ENCODE assay signal across 7 cellular contexts in the genomic region with DNA sequence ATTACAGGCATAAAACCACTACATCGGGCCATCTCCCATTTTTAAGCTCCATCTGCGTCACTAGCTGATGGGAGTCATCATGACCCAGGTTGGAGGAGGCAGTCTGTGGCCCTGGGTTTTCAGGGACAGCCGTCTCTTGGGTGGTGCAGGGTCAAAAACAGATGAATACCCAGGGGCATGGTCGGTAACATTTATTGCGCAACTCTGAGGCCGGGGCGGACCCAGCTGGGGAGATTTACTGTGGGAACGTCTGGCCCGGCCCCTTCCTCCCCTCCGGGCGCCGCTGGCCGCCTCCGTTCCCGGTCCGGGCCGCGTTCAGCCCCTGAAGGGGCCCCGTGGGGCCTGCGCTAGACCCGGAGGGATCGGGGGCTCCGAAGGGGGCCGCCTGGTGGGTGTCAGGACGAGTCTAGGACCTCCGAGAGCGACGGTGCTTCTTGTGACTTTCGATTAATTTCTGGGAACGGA. TPM values are rescaled to one million over a fixed set of nuclear protein-coding genes. Genes with fewer than 3 reads are reported as not detected.
DNase-seq lines count a peak whose midpoint lies in the region; ATAC-seq, FAIRE-seq and TF ChIP-seq lines count a peak whose summit lies in the region.
"Had no signal": no experiment of that assay in that cellular context is flagged by ENCODE, and none has a peak within 500 bp of the region (broad histone marks: within the 10 kb centered on the region; RNA-seq: fewer than 3 reads in every experiment).

No MANE protein-coding gene starts in this region.

- no peak overlapping the region for H3K9ac ChIP-seq in HepG2 (ENCODE audit: insufficient read depth, low read depth, low read length)

- peak overlapping the region; percentile 45 for H3K4me3 ChIP-seq in BE2C (ENCODE audit: low read depth, low read length)
- H3K4me3 ChIP-seq in HepG2 (replicated peaks in 1 of 3; ENCODE audit: insufficient read depth in 1 of 3, low read depth in 2 of 3, low read length in 3 of 3): peak overlapping the region; percentile 23 to 69 (median 45); a peak in 4 of 6 replicates
- H3K4me3 ChIP-seq: lung had no signal

- TF ChIP-seq CTCF in BE2C (IDR thresholded peaks at IDR 0.05; ENCODE audit: low read depth, low read length): no peak
- no peak for TF ChIP-seq CTCF in HepG2 (CRISPR knock-in tag; IDR thresholded peaks at IDR 0.05)

- peak overlapping the region; percentile 79 for H3K4me2 ChIP-seq in HepG2 (ENCODE audit: low read depth, low read length)

- ATAC-seq in T-helper 17 cell (no peak), HepG2 (no peak)

- H3K4me1 ChIP-seq in BE2C: no peaks in the 10 kb centered on the region
- peaks cover 51% of the 10 kb centered on the region for H3K4me1 ChIP-seq in HepG2 (ENCODE audit: insufficient read depth, low read length)

- intact Hi-C loops in HepG2 (cut with micrococcal nuclease; ENCODE audit: unreplicated experiment): loop anchor here (5.0 kb wide), 1 partner anchor 38 kb away; a partner anchor contains a TSS

- no peaks in the 10 kb centered on the region for H3K79me2 ChIP-seq in HepG2 (ENCODE audit: insufficient read depth, low read length)

- POLR2A ChIA-PET in HepG2 (lab: Yijun Ruan, JAX): interaction anchor here (0.8 to 3.1 kb wide), 4 partner anchors 15 to 46 kb away, joined by 6 to 15 read pairs (median 8); a partner anchor contains a TSS

- no peak for FAIRE-seq in HepG2 (lab: Jason Lieb, UNC)

- CTCF ChIA-PET in HepG2 (lab: Yijun Ruan, JAX; ENCODE audit: low intra/inter-chr PET ratio, low total read pairs): no interaction called here

- H3K36me3 ChIP-seq in BE2C (no peaks in the 10 kb centered on the region), HepG2 (replicated peaks in 1 of 2; ENCODE audit: control insufficient read depth in 1 of 2, insufficient read depth in 2 of 2, low read length in 2 of 2) (no peaks in the 10 kb centered on the region)

- H3K9me3 ChIP-seq in BE2C (no peaks in the 10 kb centered on the region), T-helper 17 cell (ENCODE audit: control insufficient read depth, low read length, poor library complexity, severe bottlenecking) (no peaks in the 10 kb centered on the region), HepG2 (ENCODE audit: low read length) (no peaks in the 10 kb centered on the region)

- H3K4me1 Mint-ChIP-seq in T-helper 17 cell: peaks cover 37% of the 10 kb centered on the region

- WGBS in HepG2 (ENCODE audit: low lambda C conversion rate): 4% methylated on average over 11 of the region's 30 CpGs

- H4K20me1 ChIP-seq in HepG2 (ENCODE audit: insufficient read depth, low read length): no peaks in the 10 kb centered on the region

- no peak overlapping the region for H3K27ac ChIP-seq in HepG2 (ENCODE audit: extremely low read length, insufficient read depth, low read length)

- H3K27me3 ChIP-seq in BE2C: peaks cover 61% of the 10 kb centered on the region
- peaks cover 3 to 35% of the 10 kb centered on the region in 2 experiments; a peak in 4 of 5 replicates for H3K27me3 ChIP-seq in HepG2 (ENCODE audit: control insufficient read depth in 1 of 2, insufficient read depth in 2 of 2, low read length in 2 of 2)

- no peak for TF ChIP-seq EP300 in HepG2 (IDR thresholded peaks at IDR 0.05; ENCODE audit: low read depth in 2 of 2, low read length in 2 of 2)
- TF ChIP-seq EP300 in HepG2 (CRISPR knock-in tag; IDR thresholded peaks at IDR 0.05; ENCODE audit: borderline replicate concordance): no peak

- BruUV-seq in HepG2 (replicated peaks; lab: Mats Ljungman, UMichigan): no TSS peak

- H3K27ac Mint-ChIP-seq in T-helper 17 cell: no peak overlapping the region

- TF ChIP-seq POLR2A in HepG2 (IDR thresholded peaks at IDR 0.05; ENCODE audit: insufficient read depth in 1 of 2, low read depth in 2 of 2, low read length in 2 of 2): no peak

- peaks cover 64% of the 10 kb centered on the region for H3K27me3 Mint-ChIP-seq in T-helper 17 cell

- peak overlapping the region; percentile 90 for H3K4me3 Mint-ChIP-seq in T-helper 17 cell

- H2AFZ ChIP-seq in HepG2 (ENCODE audit: low read length): no peak overlapping the region

- no peak for DNase-seq in BE2C
- no peak for DNase-seq in T-helper 17 cell
- DNase-seq in HepG2 (ENCODE audit: low spot score): no peak
- DNase-seq in cerebellar cortex (ENCODE audit: low spot score): no peak
- no peak for DNase-seq in NCI-H748 (lab: John Stamatoyannopoulos, UW; ENCODE audit: unreplicated experiment)
- DNase-seq in NCI-H2029 treated with DMSO at 0.1 percent for 48 hours (lab: John Stamatoyannopoulos, UW): no peak

- H3K36me3 Mint-ChIP-seq in T-helper 17 cell (ENCODE audit: low read depth): peaks cover 2% of the 10 kb centered on the region

- in situ Hi-C loops in HepG2 (cut with HindIII; ENCODE audit: extremely low pct_ligation_motif_present, low pct_unique_long_range_greater_than_20kb): loop anchor here (5.0 kb wide), 1 partner anchor 38 kb away; a partner anchor contains a TSS

- TF ChIP-seq RAD21 in HepG2 (CRISPR knock-in tag; IDR thresholded peaks at IDR 0.05): no peak

RNA-seq across cellular contexts. Expression of a gene that starts 1.3 kb away (rescaled TPM):
- polyA plus RNA-seq in BE2C (2012; ENCODE audit: insufficient read depth, insufficient read length, low read depth): not detected
- not detected for total RNA-seq in T-helper 17 cell
- 1.2 and 4.2 TPM in 2 replicates for total RNA-seq in HepG2 (2016; rRNA removed; fragmentation: Illumina TruSeq; extraction: Trizol)
- 2.5 and 4.2 TPM in 2 replicates for total RNA-seq in HepG2 (2016; cell fraction: cytosol; rRNA removed; fragmentation: Illumina TruSeq; extraction: Trizol; ENCODE audit: low read depth)
- 0.24 and 4.3 TPM in 2 replicates for total RNA-seq in HepG2 (2016; cell fraction: insoluble cytoplasmic fraction; rRNA removed; fragmentation: Illumina TruSeq; extraction: Trizol)
- 0.80 and 2.7 TPM in 2 replicates for total RNA-seq in HepG2 (2016; cell fraction: membrane; rRNA removed; fragmentation: Illumina TruSeq; extraction: Trizol)
- total RNA-seq in HepG2 (2016; cell fraction: nucleus; rRNA removed; fragmentation: Illumina TruSeq; extraction: Trizol): 5.7 and 8.1 TPM in 2 replicates
- polyA plus RNA-seq in HepG2 (2011; rRNA removed): 7.6 and 8.4 TPM in 2 replicates
- 0.79 and 1.9 TPM in 2 replicates for polyA plus RNA-seq in HepG2 (2011; cell fraction: cytosol; rRNA removed)
- polyA plus RNA-seq in HepG2 (2011; cell fraction: nucleus; rRNA removed): 95.2 and 108 TPM in 2 replicates
- 9.4 TPM in 2 replicates for polyA plus RNA-seq in HepG2 (2012)
- 0.75 and 0.92 TPM in 2 replicates for polyA plus RNA-seq in HepG2 (2016; cell fraction: cytosol; fragmentation: Illumina TruSeq; extraction: Trizol; ENCODE audit: low read depth)
- 1.5 and 2.8 TPM in 2 replicates for polyA plus RNA-seq in HepG2 (2016; cell fraction: insoluble cytoplasmic fraction; fragmentation: Illumina TruSeq; extraction: Trizol; ENCODE audit: low read depth)
- polyA plus RNA-seq in HepG2 (2016; cell fraction: membrane; fragmentation: Illumina TruSeq; extraction: Trizol; ENCODE audit: low read depth): 0.85 and 1.4 TPM in 2 replicates
- 38.5 and 40.9 TPM in 2 replicates for polyA plus RNA-seq in HepG2 (2016; cell fraction: nucleus; fragmentation: Illumina TruSeq; extraction: Trizol; ENCODE audit: insufficient read depth, low read depth)
- polyA minus RNA-seq in HepG2 (2011; rRNA and poly(A)+ RNA removed; ENCODE audit: low replicate concordance): 7.1 and 16.7 TPM in 2 replicates
- polyA minus RNA-seq in HepG2 (2011; cell fraction: cytosol; rRNA and poly(A)+ RNA removed): 3.9 and 4.1 TPM in 2 replicates
- polyA minus RNA-seq in HepG2 (2011; cell fraction: nucleus; rRNA and poly(A)+ RNA removed): 14.0 and 15.7 TPM in 2 replicates

RNA-seq across cellular contexts. Expression of a gene that starts 14.5 kb away (rescaled TPM):
- 2.0 TPM for polyA plus RNA-seq in BE2C (2012; ENCODE audit: insufficient read depth, insufficient read length, low read depth)
- total RNA-seq in T-helper 17 cell: not detected
- 0.04 TPM in 1 of 2 replicates, not detected in the other for total RNA-seq in HepG2 (2016; rRNA removed; fragmentation: Illumina TruSeq; extraction: Trizol)
- total RNA-seq in HepG2 (2016; cell fraction: cytosol; rRNA removed; fragmentation: Illumina TruSeq; extraction: Trizol; ENCODE audit: low read depth): not detected in 2 replicates
- 0.19 TPM in 1 of 2 replicates, not detected in the other for total RNA-seq in HepG2 (2016; cell fraction: insoluble cytoplasmic fraction; rRNA removed; fragmentation: Illumina TruSeq; extraction: Trizol)
- 0.38 TPM in 1 of 2 replicates, not detected in the other for total RNA-seq in HepG2 (2016; cell fraction: membrane; rRNA removed; fragmentation: Illumina TruSeq; extraction: Trizol)
- 0.19 and 0.34 TPM in 2 replicates for total RNA-seq in HepG2 (2016; cell fraction: nucleus; rRNA removed; fragmentation: Illumina TruSeq; extraction: Trizol)
- 0.08 and 0.35 TPM in 2 replicates for polyA plus RNA-seq in HepG2 (2011; rRNA removed)
- 0.23 and 0.26 TPM in 2 replicates for polyA plus RNA-seq in HepG2 (2011; cell fraction: cytosol; rRNA removed)
- polyA plus RNA-seq in HepG2 (2011; cell fraction: nucleus; rRNA removed): 0.29 and 0.42 TPM in 2 replicates
- polyA plus RNA-seq in HepG2 (2012): 0.08 and 0.13 TPM in 2 replicates
- polyA plus RNA-seq in HepG2 (2016; cell fraction: cytosol; fragmentation: Illumina TruSeq; extraction: Trizol; ENCODE audit: low read depth): not detected in 2 replicates
- polyA plus RNA-seq in HepG2 (2016; cell fraction: insoluble cytoplasmic fraction; fragmentation: Illumina TruSeq; extraction: Trizol; ENCODE audit: low read depth): 0.20 TPM in 1 of 2 replicates, not detected in the other
- not detected in 2 replicates for polyA plus RNA-seq in HepG2 (2016; cell fraction: membrane; fragmentation: Illumina TruSeq; extraction: Trizol; ENCODE audit: low read depth)
- polyA plus RNA-seq in HepG2 (2016; cell fraction: nucleus; fragmentation: Illumina TruSeq; extraction: Trizol; ENCODE audit: insufficient read depth, low read depth): 0.32 and 1.2 TPM in 2 replicates
- polyA minus RNA-seq in HepG2 (2011; rRNA and poly(A)+ RNA removed; ENCODE audit: low replicate concordance): 1.6 TPM in 1 of 2 replicates, not detected in the other
- polyA minus RNA-seq in HepG2 (2011; cell fraction: cytosol; rRNA and poly(A)+ RNA removed): not detected in 2 replicates
- 0.25 TPM in 1 of 2 replicates, not detected in the other for polyA minus RNA-seq in HepG2 (2011; cell fraction: nucleus; rRNA and poly(A)+ RNA removed)

RNA-seq across cellular contexts. Expression of a gene that starts 15.0 kb away (rescaled TPM):
- 490 TPM for polyA plus RNA-seq in BE2C (2012; ENCODE audit: insufficient read depth, insufficient read length, low read depth)
- total RNA-seq in T-helper 17 cell (100 to 1,000 TPM; 233 to 250 TPM), HepG2 (2016; rRNA removed; fragmentation: Illumina TruSeq; extraction: Trizol) (44.2 and 125 TPM in 2 replicates)
- 48.9 and 50.4 TPM in 2 replicates for total RNA-seq in HepG2 (2016; cell fraction: cytosol; rRNA removed; fragmentation: Illumina TruSeq; extraction: Trizol; ENCODE audit: low read depth)
- 34.7 and 135 TPM in 2 replicates for total RNA-seq in HepG2 (2016; cell fraction: insoluble cytoplasmic fraction; rRNA removed; fragmentation: Illumina TruSeq; extraction: Trizol)
- 48.6 and 53.5 TPM in 2 replicates for total RNA-seq in HepG2 (2016; cell fraction: membrane; rRNA removed; fragmentation: Illumina TruSeq; extraction: Trizol)
- total RNA-seq in HepG2 (2016; cell fraction: nucleus; rRNA removed; fragmentation: Illumina TruSeq; extraction: Trizol): 112 and 115 TPM in 2 replicates
- polyA plus RNA-seq in HepG2 (2011; rRNA removed): 85.1 and 111 TPM in 2 replicates
- 50.0 and 58.7 TPM in 2 replicates for polyA plus RNA-seq in HepG2 (2011; cell fraction: cytosol; rRNA removed)
- 284 and 361 TPM in 2 replicates for polyA plus RNA-seq in HepG2 (2011; cell fraction: nucleus; rRNA removed)
- 138 and 245 TPM in 2 replicates for polyA plus RNA-seq in HepG2 (2012)
- polyA plus RNA-seq in HepG2 (2016; cell fraction: cytosol; fragmentation: Illumina TruSeq; extraction: Trizol; ENCODE audit: low read depth): 34.6 and 43.1 TPM in 2 replicates
- 46.2 and 78.4 TPM in 2 replicates for polyA plus RNA-seq in HepG2 (2016; cell fraction: insoluble cytoplasmic fraction; fragmentation: Illumina TruSeq; extraction: Trizol; ENCODE audit: low read depth)
- 62.2 and 79.4 TPM in 2 replicates for polyA plus RNA-seq in HepG2 (2016; cell fraction: membrane; fragmentation: Illumina TruSeq; extraction: Trizol; ENCODE audit: low read depth)
- 408 and 430 TPM in 2 replicates for polyA plus RNA-seq in HepG2 (2016; cell fraction: nucleus; fragmentation: Illumina TruSeq; extraction: Trizol; ENCODE audit: insufficient read depth, low read depth)
- 138 and 163 TPM in 2 replicates for polyA minus RNA-seq in HepG2 (2011; rRNA and poly(A)+ RNA removed; ENCODE audit: low replicate concordance)
- 104 and 130 TPM in 2 replicates for polyA minus RNA-seq in HepG2 (2011; cell fraction: cytosol; rRNA and poly(A)+ RNA removed)
- polyA minus RNA-seq in HepG2 (2011; cell fraction: nucleus; rRNA and poly(A)+ RNA removed): 60.0 and 70.7 TPM in 2 replicates

RNA-seq across cellular contexts. Expression of a gene that starts 36.3 kb away (rescaled TPM):
- 38.7 TPM for polyA plus RNA-seq in BE2C (2012; ENCODE audit: insufficient read depth, insufficient read length, low read depth)
- 1 to 10 TPM; 7.3 to 9.9 TPM for total RNA-seq in T-helper 17 cell
- total RNA-seq in HepG2 (2016; rRNA removed; fragmentation: Illumina TruSeq; extraction: Trizol): 1.2 and 2.9 TPM in 2 replicates
- total RNA-seq in HepG2 (2016; cell fraction: cytosol; rRNA removed; fragmentation: Illumina TruSeq; extraction: Trizol; ENCODE audit: low read depth): 0.61 and 0.88 TPM in 2 replicates
- total RNA-seq in HepG2 (2016; cell fraction: insoluble cytoplasmic fraction; rRNA removed; fragmentation: Illumina TruSeq; extraction: Trizol): 1.4 and 2.9 TPM in 2 replicates
- total RNA-seq in HepG2 (2016; cell fraction: membrane; rRNA removed; fragmentation: Illumina TruSeq; extraction: Trizol): 2.3 and 2.5 TPM in 2 replicates
- 2.5 and 3.1 TPM in 2 replicates for total RNA-seq in HepG2 (2016; cell fraction: nucleus; rRNA removed; fragmentation: Illumina TruSeq; extraction: Trizol)
- 5.3 and 7.0 TPM in 2 replicates for polyA plus RNA-seq in HepG2 (2011; rRNA removed)
- polyA plus RNA-seq in HepG2 (2011; cell fraction: cytosol; rRNA removed): 3.4 and 5.3 TPM in 2 replicates
- 46.2 and 52.8 TPM in 2 replicates for polyA plus RNA-seq in HepG2 (2011; cell fraction: nucleus; rRNA removed)
- 3.2 and 4.2 TPM in 2 replicates for polyA plus RNA-seq in HepG2 (2012)
- 1.4 and 1.7 TPM in 2 replicates for polyA plus RNA-seq in HepG2 (2016; cell fraction: cytosol; fragmentation: Illumina TruSeq; extraction: Trizol; ENCODE audit: low read depth)
- 2.0 and 2.2 TPM in 2 replicates for polyA plus RNA-seq in HepG2 (2016; cell fraction: insoluble cytoplasmic fraction; fragmentation: Illumina TruSeq; extraction: Trizol; ENCODE audit: low read depth)
- polyA plus RNA-seq in HepG2 (2016; cell fraction: membrane; fragmentation: Illumina TruSeq; extraction: Trizol; ENCODE audit: low read depth): 2.5 and 3.1 TPM in 2 replicates
- polyA plus RNA-seq in HepG2 (2016; cell fraction: nucleus; fragmentation: Illumina TruSeq; extraction: Trizol; ENCODE audit: insufficient read depth, low read depth): 8.5 and 9.5 TPM in 2 replicates
- polyA minus RNA-seq in HepG2 (2011; rRNA and poly(A)+ RNA removed; ENCODE audit: low replicate concordance): 5.8 and 9.7 TPM in 2 replicates
- 1.8 and 3.3 TPM in 2 replicates for polyA minus RNA-seq in HepG2 (2011; cell fraction: cytosol; rRNA and poly(A)+ RNA removed)
- 2.6 and 2.7 TPM in 2 replicates for polyA minus RNA-seq in HepG2 (2011; cell fraction: nucleus; rRNA and poly(A)+ RNA removed)

RNA-seq across cellular contexts. Expression of a gene that starts 46.0 kb away (rescaled TPM):
- 8.9 TPM for polyA plus RNA-seq in BE2C (2012; ENCODE audit: insufficient read depth, insufficient read length, low read depth)
- total RNA-seq in T-helper 17 cell (1 to 10 TPM; 2.6 to 2.9 TPM), HepG2 (2016; rRNA removed; fragmentation: Illumina TruSeq; extraction: Trizol) (3.1 and 3.3 TPM in 2 replicates)
- total RNA-seq in HepG2 (2016; cell fraction: cytosol; rRNA removed; fragmentation: Illumina TruSeq; extraction: Trizol; ENCODE audit: low read depth): 0.81 and 1.5 TPM in 2 replicates
- 3.1 and 3.4 TPM in 2 replicates for total RNA-seq in HepG2 (2016; cell fraction: insoluble cytoplasmic fraction; rRNA removed; fragmentation: Illumina TruSeq; extraction: Trizol)
- 1.9 and 2.2 TPM in 2 replicates for total RNA-seq in HepG2 (2016; cell fraction: membrane; rRNA removed; fragmentation: Illumina TruSeq; extraction: Trizol)
- total RNA-seq in HepG2 (2016; cell fraction: nucleus; rRNA removed; fragmentation: Illumina TruSeq; extraction: Trizol): 1.3 and 2.3 TPM in 2 replicates
- 2.7 and 3.9 TPM in 2 replicates for polyA plus RNA-seq in HepG2 (2011; rRNA removed)
- 2.3 and 3.3 TPM in 2 replicates for polyA plus RNA-seq in HepG2 (2011; cell fraction: cytosol; rRNA removed)
- polyA plus RNA-seq in HepG2 (2011; cell fraction: nucleus; rRNA removed): 4.9 and 5.4 TPM in 2 replicates
- 1.5 and 1.6 TPM in 2 replicates for polyA plus RNA-seq in HepG2 (2012)
- polyA plus RNA-seq in HepG2 (2016; cell fraction: cytosol; fragmentation: Illumina TruSeq; extraction: Trizol; ENCODE audit: low read depth): 0.61 and 0.65 TPM in 2 replicates
- 3.9 and 4.4 TPM in 2 replicates for polyA plus RNA-seq in HepG2 (2016; cell fraction: insoluble cytoplasmic fraction; fragmentation: Illumina TruSeq; extraction: Trizol; ENCODE audit: low read depth)
- 1.2 and 1.6 TPM in 2 replicates for polyA plus RNA-seq in HepG2 (2016; cell fraction: membrane; fragmentation: Illumina TruSeq; extraction: Trizol; ENCODE audit: low read depth)
- polyA plus RNA-seq in HepG2 (2016; cell fraction: nucleus; fragmentation: Illumina TruSeq; extraction: Trizol; ENCODE audit: insufficient read depth, low read depth): 2.9 and 3.2 TPM in 2 replicates
- polyA minus RNA-seq in HepG2 (2011; rRNA and poly(A)+ RNA removed; ENCODE audit: low replicate concordance): 1.3 and 2.7 TPM in 2 replicates
- polyA minus RNA-seq in HepG2 (2011; cell fraction: cytosol; rRNA and poly(A)+ RNA removed): 0.79 and 0.97 TPM in 2 replicates
- 1.8 and 2.7 TPM in 2 replicates for polyA minus RNA-seq in HepG2 (2011; cell fraction: nucleus; rRNA and poly(A)+ RNA removed)
